1 cellular context compared by ENCODE assay signal in the genomic region with DNA sequence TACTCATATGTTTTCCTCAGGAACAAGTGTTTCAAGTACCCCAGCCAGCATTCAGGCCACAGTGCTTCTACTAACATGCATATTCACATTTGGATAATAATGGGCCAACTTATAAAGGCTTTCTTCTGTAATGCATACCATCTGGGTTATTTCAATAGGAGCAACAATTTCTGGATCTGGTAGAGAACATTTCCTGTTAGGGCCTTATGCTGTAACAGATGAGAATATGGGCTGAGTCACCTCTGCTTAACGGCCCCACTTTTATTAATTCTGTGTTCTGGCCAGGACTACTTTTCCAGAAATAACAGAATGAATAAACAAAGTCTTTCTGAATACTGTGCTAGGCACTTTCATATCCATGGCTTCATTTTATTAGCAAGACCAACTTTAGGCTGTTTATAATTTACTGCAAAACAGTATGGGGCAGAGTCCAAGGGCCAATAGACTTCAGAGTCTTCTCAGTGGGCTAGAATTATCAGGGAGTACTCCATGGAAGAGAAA.
TF ChIP-seq lines count a peak whose summit lies in the region.

No MANE protein-coding gene starts in this region.

TF ChIP-seq in WTC11, 78 proteins besides CTCF, POLR2A, EP300 and RAD21 (continued from another document):
- TF ChIP-seq, protein P1, sequence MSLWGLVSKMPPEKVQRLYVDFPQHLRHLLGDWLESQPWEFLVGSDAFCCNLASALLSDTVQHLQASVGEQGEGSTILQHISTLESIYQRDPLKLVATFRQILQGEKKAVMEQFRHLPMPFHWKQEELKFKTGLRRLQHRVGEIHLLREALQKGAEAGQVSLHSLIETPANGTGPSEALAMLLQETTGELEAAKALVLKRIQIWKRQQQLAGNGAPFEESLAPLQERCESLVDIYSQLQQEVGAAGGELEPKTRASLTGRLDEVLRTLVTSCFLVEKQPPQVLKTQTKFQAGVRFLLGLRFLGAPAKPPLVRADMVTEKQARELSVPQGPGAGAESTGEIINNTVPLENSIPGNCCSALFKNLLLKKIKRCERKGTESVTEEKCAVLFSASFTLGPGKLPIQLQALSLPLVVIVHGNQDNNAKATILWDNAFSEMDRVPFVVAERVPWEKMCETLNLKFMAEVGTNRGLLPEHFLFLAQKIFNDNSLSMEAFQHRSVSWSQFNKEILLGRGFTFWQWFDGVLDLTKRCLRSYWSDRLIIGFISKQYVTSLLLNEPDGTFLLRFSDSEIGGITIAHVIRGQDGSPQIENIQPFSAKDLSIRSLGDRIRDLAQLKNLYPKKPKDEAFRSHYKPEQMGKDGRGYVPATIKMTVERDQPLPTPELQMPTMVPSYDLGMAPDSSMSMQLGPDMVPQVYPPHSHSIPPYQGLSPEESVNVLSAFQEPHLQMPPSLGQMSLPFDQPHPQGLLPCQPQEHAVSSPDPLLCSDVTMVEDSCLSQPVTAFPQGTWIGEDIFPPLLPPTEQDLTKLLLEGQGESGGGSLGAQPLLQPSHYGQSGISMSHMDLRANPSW (CRISPR knock-in tag; conservative IDR thresholded peaks at IDR 0.05; ENCODE audit: low read depth), result no peak
- TF ChIP-seq, protein P2, sequence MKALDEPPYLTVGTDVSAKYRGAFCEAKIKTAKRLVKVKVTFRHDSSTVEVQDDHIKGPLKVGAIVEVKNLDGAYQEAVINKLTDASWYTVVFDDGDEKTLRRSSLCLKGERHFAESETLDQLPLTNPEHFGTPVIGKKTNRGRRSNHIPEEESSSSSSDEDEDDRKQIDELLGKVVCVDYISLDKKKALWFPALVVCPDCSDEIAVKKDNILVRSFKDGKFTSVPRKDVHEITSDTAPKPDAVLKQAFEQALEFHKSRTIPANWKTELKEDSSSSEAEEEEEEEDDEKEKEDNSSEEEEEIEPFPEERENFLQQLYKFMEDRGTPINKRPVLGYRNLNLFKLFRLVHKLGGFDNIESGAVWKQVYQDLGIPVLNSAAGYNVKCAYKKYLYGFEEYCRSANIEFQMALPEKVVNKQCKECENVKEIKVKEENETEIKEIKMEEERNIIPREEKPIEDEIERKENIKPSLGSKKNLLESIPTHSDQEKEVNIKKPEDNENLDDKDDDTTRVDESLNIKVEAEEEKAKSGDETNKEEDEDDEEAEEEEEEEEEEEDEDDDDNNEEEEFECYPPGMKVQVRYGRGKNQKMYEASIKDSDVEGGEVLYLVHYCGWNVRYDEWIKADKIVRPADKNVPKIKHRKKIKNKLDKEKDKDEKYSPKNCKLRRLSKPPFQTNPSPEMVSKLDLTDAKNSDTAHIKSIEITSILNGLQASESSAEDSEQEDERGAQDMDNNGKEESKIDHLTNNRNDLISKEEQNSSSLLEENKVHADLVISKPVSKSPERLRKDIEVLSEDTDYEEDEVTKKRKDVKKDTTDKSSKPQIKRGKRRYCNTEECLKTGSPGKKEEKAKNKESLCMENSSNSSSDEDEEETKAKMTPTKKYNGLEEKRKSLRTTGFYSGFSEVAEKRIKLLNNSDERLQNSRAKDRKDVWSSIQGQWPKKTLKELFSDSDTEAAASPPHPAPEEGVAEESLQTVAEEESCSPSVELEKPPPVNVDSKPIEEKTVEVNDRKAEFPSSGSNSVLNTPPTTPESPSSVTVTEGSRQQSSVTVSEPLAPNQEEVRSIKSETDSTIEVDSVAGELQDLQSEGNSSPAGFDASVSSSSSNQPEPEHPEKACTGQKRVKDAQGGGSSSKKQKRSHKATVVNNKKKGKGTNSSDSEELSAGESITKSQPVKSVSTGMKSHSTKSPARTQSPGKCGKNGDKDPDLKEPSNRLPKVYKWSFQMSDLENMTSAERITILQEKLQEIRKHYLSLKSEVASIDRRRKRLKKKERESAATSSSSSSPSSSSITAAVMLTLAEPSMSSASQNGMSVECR (CRISPR knock-in tag; IDR thresholded peaks at IDR 0.05; ENCODE audit: borderline replicate concordance), result no peak
- TF ChIP-seq, protein P3, sequence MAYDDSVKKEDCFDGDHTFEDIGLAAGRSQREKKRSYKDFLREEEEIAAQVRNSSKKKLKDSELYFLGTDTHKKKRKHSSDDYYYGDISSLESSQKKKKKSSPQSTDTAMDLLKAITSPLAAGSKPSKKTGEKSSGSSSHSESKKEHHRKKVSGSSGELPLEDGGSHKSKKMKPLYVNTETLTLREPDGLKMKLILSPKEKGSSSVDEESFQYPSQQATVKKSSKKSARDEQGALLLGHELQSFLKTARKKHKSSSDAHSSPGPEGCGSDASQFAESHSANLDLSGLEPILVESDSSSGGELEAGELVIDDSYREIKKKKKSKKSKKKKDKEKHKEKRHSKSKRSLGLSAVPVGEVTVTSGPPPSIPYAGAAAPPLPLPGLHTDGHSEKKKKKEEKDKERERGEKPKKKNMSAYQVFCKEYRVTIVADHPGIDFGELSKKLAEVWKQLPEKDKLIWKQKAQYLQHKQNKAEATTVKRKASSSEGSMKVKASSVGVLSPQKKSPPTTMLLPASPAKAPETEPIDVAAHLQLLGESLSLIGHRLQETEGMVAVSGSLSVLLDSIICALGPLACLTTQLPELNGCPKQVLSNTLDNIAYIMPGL (CRISPR knock-in tag; IDR thresholded peaks at IDR 0.05), result no peak
- TF ChIP-seq IRF1 (CRISPR knock-in tag; IDR thresholded peaks at IDR 0.05) (no peak), RELA (CRISPR knock-in tag; IDR thresholded peaks at IDR 0.05; ENCODE audit: borderline replicate concordance) (no peak), TEAD1 (CRISPR knock-in tag; IDR thresholded peaks at IDR 0.05) (no peak), ATF3 (CRISPR knock-in tag; conservative IDR thresholded peaks at IDR 0.05) (no peak), MXD4 (CRISPR knock-in tag; IDR thresholded peaks at IDR 0.05; ENCODE audit: borderline replicate concordance) (no peak), CBFB (CRISPR knock-in tag; IDR thresholded peaks at IDR 0.05; ENCODE audit: low read depth) (no peak), SMAD4 (CRISPR knock-in tag; IDR thresholded peaks at IDR 0.05) (no peak), RORB (CRISPR knock-in tag; IDR thresholded peaks at IDR 0.05) (no peak), IRF2 (CRISPR knock-in tag; IDR thresholded peaks at IDR 0.05; ENCODE audit: borderline replicate concordance, low read depth) (no peak), E2F4 (CRISPR knock-in tag; IDR thresholded peaks at IDR 0.05; ENCODE audit: borderline replicate concordance, low read depth) (no peak), ESRRA (CRISPR knock-in tag; IDR thresholded peaks at IDR 0.05; ENCODE audit: borderline replicate concordance) (no peak), ELF4 (CRISPR knock-in tag; IDR thresholded peaks at IDR 0.05; ENCODE audit: low read depth) (no peak), ZNF671 (CRISPR knock-in tag; IDR thresholded peaks at IDR 0.05) (no peak)
- TF ChIP-seq, protein P4, sequence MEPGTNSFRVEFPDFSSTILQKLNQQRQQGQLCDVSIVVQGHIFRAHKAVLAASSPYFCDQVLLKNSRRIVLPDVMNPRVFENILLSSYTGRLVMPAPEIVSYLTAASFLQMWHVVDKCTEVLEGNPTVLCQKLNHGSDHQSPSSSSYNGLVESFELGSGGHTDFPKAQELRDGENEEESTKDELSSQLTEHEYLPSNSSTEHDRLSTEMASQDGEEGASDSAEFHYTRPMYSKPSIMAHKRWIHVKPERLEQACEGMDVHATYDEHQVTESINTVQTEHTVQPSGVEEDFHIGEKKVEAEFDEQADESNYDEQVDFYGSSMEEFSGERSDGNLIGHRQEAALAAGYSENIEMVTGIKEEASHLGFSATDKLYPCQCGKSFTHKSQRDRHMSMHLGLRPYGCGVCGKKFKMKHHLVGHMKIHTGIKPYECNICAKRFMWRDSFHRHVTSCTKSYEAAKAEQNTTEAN (CRISPR knock-in tag; IDR thresholded peaks at IDR 0.05), result no peak
- TF ChIP-seq, protein P5, sequence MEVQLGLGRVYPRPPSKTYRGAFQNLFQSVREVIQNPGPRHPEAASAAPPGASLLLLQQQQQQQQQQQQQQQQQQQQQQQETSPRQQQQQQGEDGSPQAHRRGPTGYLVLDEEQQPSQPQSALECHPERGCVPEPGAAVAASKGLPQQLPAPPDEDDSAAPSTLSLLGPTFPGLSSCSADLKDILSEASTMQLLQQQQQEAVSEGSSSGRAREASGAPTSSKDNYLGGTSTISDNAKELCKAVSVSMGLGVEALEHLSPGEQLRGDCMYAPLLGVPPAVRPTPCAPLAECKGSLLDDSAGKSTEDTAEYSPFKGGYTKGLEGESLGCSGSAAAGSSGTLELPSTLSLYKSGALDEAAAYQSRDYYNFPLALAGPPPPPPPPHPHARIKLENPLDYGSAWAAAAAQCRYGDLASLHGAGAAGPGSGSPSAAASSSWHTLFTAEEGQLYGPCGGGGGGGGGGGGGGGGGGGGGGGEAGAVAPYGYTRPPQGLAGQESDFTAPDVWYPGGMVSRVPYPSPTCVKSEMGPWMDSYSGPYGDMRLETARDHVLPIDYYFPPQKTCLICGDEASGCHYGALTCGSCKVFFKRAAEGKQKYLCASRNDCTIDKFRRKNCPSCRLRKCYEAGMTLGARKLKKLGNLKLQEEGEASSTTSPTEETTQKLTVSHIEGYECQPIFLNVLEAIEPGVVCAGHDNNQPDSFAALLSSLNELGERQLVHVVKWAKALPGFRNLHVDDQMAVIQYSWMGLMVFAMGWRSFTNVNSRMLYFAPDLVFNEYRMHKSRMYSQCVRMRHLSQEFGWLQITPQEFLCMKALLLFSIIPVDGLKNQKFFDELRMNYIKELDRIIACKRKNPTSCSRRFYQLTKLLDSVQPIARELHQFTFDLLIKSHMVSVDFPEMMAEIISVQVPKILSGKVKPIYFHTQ (CRISPR knock-in tag; IDR thresholded peaks at IDR 0.05), result no peak
